13 cellular contexts compared by ENCODE assay signal in the genomic region with DNA sequence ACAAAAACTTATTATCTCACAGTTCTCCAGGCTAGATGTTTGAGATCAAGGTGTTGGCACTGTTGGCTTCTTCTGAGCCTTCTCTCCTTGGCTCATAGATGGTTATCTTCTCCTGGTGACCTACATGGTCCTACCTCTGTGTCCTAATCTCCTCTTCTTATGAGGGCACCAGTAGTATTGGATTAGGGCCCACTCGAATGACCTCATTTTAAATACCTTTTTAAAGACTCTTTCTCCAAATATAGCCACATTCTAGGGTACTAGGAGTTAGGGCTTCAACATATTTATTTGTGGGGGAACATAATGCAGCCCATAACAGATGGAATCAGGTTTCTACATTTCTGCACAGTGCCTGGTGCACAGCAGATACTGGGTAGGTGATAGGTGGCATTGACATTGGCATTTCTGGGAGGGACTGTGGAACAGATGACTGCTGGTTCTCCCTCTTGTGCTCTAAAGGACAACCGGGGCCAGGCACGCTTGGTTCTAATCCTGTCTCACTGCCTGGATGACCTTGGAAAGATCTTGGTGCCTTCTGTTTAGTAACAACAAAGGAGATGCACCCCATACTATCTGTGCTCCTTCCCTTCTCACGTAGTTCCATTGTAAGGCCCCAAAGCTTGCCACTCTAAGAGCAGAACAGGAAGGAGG.
"Had no signal": no experiment of that assay in that cellular context is flagged by ENCODE, and none has a peak within 500 bp of the region (broad histone marks: within the 10 kb centered on the region; RNA-seq: fewer than 3 reads in every experiment).

No MANE protein-coding gene starts in this region.

- H3K27ac ChIP-seq: brain microvascular endothelial cell, hepatocyte, neutrophil, tibial artery, vagina had no signal

- H3K4me1 ChIP-seq: vagina had no signal

- H3K9me3 Mint-ChIP-seq: activated naive CD8-positive, alpha-beta T cell treated with anti-CD3 and anti-CD28 coated beads for 36 hours; activated T-helper 1 cell treated with anti-CD3 and anti-CD28 coated beads, Interleukin-12 subunit alpha, Interleukin-12 subunit beta, Interleukin-2, Interleukin-4 antibody, amounts not matched to agents 30 ng/mL and 10 ng/mL and 1 ng/mL, durations not matched to agents 14 hours and 24 hours and 36 hours; mesothelial cell of epicardium; stimulated activated memory B cell treated with anti-CD40 and anti-IgM and Interleukin-4, amounts not matched to agents 10 μg/mL and 1 μg/mL and 100 μg/mL, for 72 hours; T-helper 2 cell treated with Interferon-gamma antibody and Interleukin-4, amounts not matched to agents 5 μg/mL and 100 μg/mL, for 36 hours had no signal

- ATAC-seq: stimulated activated memory B cell treated with anti-CD40 and anti-IgM and Interleukin-4, amounts not matched to agents 10 μg/mL and 1 μg/mL and 100 μg/mL, for 72 hours had no signal

- H3K27me3 ChIP-seq: brain microvascular endothelial cell, hepatocyte, neutrophil, tibial artery, vagina had no signal

- H3K36me3 Mint-ChIP-seq: activated naive CD8-positive, alpha-beta T cell treated with anti-CD3 and anti-CD28 coated beads for 36 hours; mesothelial cell of epicardium; stimulated activated memory B cell treated with anti-CD40 and anti-IgM and Interleukin-4, amounts not matched to agents 10 μg/mL and 1 μg/mL and 100 μg/mL, for 72 hours had no signal

- H3K4me3 ChIP-seq: hepatocyte, tibial artery, vagina had no signal

- H3K27me3 Mint-ChIP-seq: activated naive CD8-positive, alpha-beta T cell treated with anti-CD3 and anti-CD28 coated beads for 36 hours; stimulated activated memory B cell treated with anti-CD40 and anti-IgM and Interleukin-4, amounts not matched to agents 10 μg/mL and 1 μg/mL and 100 μg/mL, for 72 hours had no signal

- H3K9me3 ChIP-seq: neutrophil, tibial artery, vagina had no signal

- DNase-seq: activated CD4-positive, alpha-beta T cell treated with anti-CD3 and anti-CD28 coated beads, Interleukin-2, amount 50 U/mL, for 1 hour; activated naive CD8-positive, alpha-beta T cell treated with anti-CD3 and anti-CD28 coated beads for 36 hours; brain microvascular endothelial cell; erythroblast; stimulated activated CD4-positive, alpha-beta T cell treated with anti-CD3 and anti-CD28 coated beads, Interleukin-2, amount 100 ng/mL, for 48 hours; tibial artery had no signal

- H3K36me3 ChIP-seq: brain microvascular endothelial cell, neutrophil, tibial artery, vagina had no signal

- H3K4me3 Mint-ChIP-seq: activated naive CD8-positive, alpha-beta T cell treated with anti-CD3 and anti-CD28 coated beads for 36 hours; activated T-helper 1 cell treated with anti-CD3 and anti-CD28 coated beads, Interleukin-12 subunit alpha, Interleukin-12 subunit beta, Interleukin-2, Interleukin-4 antibody, amounts not matched to agents 30 ng/mL and 10 ng/mL and 1 ng/mL, durations not matched to agents 14 hours and 24 hours and 36 hours; mesothelial cell of epicardium; stimulated activated memory B cell treated with anti-CD40 and anti-IgM and Interleukin-4, amounts not matched to agents 10 μg/mL and 1 μg/mL and 100 μg/mL, for 72 hours; T-helper 2 cell treated with Interferon-gamma antibody and Interleukin-4, amounts not matched to agents 5 μg/mL and 100 μg/mL, for 36 hours had no signal

- H3K27ac Mint-ChIP-seq: activated naive CD8-positive, alpha-beta T cell treated with anti-CD3 and anti-CD28 coated beads for 36 hours; activated T-helper 1 cell treated with anti-CD3 and anti-CD28 coated beads, Interleukin-12 subunit alpha, Interleukin-12 subunit beta, Interleukin-2, Interleukin-4 antibody, amounts not matched to agents 30 ng/mL and 10 ng/mL and 1 ng/mL, durations not matched to agents 14 hours and 24 hours and 36 hours; stimulated activated memory B cell treated with anti-CD40 and anti-IgM and Interleukin-4, amounts not matched to agents 10 μg/mL and 1 μg/mL and 100 μg/mL, for 72 hours; T-helper 2 cell treated with Interferon-gamma antibody and Interleukin-4, amounts not matched to agents 5 μg/mL and 100 μg/mL, for 36 hours had no signal

- H3K4me1 Mint-ChIP-seq: activated naive CD8-positive, alpha-beta T cell treated with anti-CD3 and anti-CD28 coated beads for 36 hours had no signal
